Comparison of ENCODE assay signal across 15 cellular contexts in the genomic region with DNA sequence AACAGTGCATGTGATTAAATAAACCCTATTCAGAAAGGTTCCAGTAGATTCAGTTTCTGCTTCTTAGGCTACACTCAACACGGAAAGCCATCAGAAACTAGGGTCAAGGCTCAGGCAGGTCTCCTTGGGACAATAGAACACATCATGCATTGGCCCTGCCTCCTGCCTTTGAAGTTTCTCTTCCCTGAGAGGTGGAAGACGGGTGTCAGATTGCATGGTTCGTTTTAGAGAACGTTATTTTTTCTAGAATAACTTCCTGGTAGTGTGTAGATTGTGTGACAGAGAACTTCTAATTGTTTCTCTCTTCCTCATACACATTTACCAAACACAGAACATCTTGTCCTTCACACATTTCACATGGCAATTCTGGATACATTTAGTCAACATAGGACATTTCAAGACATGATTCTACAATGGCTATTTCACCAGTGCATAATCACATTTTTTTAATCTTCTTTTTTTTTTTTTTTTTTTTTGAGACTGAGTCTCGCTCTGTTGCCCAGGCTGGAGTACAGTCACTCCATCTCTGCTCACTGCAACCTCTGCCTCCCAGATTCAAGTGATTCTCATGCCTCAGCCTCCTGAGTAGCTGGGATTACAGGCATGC.
A peak's percentile ranks its signal among the peaks of the same experiment; 100 is the strongest.
DNase-seq lines count a peak whose midpoint lies in the region; ATAC-seq, FAIRE-seq and TF ChIP-seq lines count a peak whose summit lies in the region.
"Had no signal": no experiment of that assay in that cellular context is flagged by ENCODE, and none has a peak within 500 bp of the region (broad histone marks: within the 10 kb centered on the region; RNA-seq: fewer than 3 reads in every experiment).

No MANE protein-coding gene starts in this region.

- H3K27ac Mint-ChIP-seq in CD8-positive, alpha-beta T cell = peak overlapping the region; percentile 66
- H3K27ac Mint-ChIP-seq in memory B cell = peak overlapping the region; percentile 79

- no peak for TF ChIP-seq CTCF in CD8-positive, alpha-beta T cell (IDR thresholded peaks at IDR 0.05)
- TF ChIP-seq CTCF in coronary artery (IDR thresholded peaks at IDR 0.05) = no peak

- H3K27me3 Mint-ChIP-seq in CD8-positive, alpha-beta T cell (ENCODE audit: low read depth) = no peaks in the 10 kb centered on the region
- H3K27me3 Mint-ChIP-seq in memory B cell = no peaks in the 10 kb centered on the region

- peaks cover 27% of the 10 kb centered on the region for H3K4me1 ChIP-seq in CD8-positive, alpha-beta T cell (ENCODE audit: insufficient read depth, low read length)
- H3K4me1 ChIP-seq: HAP-1 had no signal

- POLR2A ChIA-PET in CD8-positive, alpha-beta T cell (lab: Charles Lee) = no interaction called here

- no peaks in the 10 kb centered on the region for H3K36me3 ChIP-seq in CD8-positive, alpha-beta T cell (ENCODE audit: insufficient read depth, low read length)
- H3K36me3 ChIP-seq: HAP-1 had no signal

- H3K36me3 Mint-ChIP-seq in CD8-positive, alpha-beta T cell = peaks cover 8% of the 10 kb centered on the region
- no peaks in the 10 kb centered on the region for H3K36me3 Mint-ChIP-seq in memory B cell

- no peak overlapping the region for H3K4me3 Mint-ChIP-seq in CD8-positive, alpha-beta T cell
- peak overlapping the region; percentile 39 for H3K4me3 Mint-ChIP-seq in memory B cell

- peak; percentile 45 for FAIRE-seq in GM18507 (lab: Jason Lieb, UNC)
- FAIRE-seq: frontal cortex, GM12892, TTC549 had no signal

- no peaks in the 10 kb centered on the region for H3K27me3 ChIP-seq in CD8-positive, alpha-beta T cell (ENCODE audit: insufficient read depth, low read length)

- H3K9me3 ChIP-seq in CD8-positive, alpha-beta T cell (ENCODE audit: low read length) = peaks cover 3% of the 10 kb centered on the region
- H3K9me3 ChIP-seq: HAP-1 had no signal

- DNase-seq in CD8-positive, alpha-beta T cell = no peak
- no peak for DNase-seq in GM18507 (ENCODE audit: extremely low spot score, insufficient read length, low read depth)
- peak; percentile 40 for DNase-seq in SW480 (ENCODE audit: low spot score)
- DNase-seq in memory B cell (ENCODE audit: low spot score in 2 of 2) = no peak
- DNase-seq in KG1 (lab: John Stamatoyannopoulos, UW) = no peak
- DNase-seq in amniotic stem cell (lab: John Stamatoyannopoulos, UW) = no peak
- DNase-seq in occipital lobe (lab: John Stamatoyannopoulos, UW) = no peak
- DNase-seq in coronary artery (ENCODE audit: low spot score) = no peak
- DNase-seq: activated CD4-positive, alpha-beta T cell treated with anti-CD3 and anti-CD28 coated beads, Interleukin-2, amount 50 U/mL, for 4 hours; cerebellar nuclear complex; PC-3 had no signal

- ATAC-seq in CD8-positive, alpha-beta T cell = no peak
- peak; percentile 23 for ATAC-seq in memory B cell (ENCODE audit: low read depth)
- ATAC-seq: PC-3 had no signal

- H3K4me1 Mint-ChIP-seq in CD8-positive, alpha-beta T cell (ENCODE audit: low read depth) = peaks cover 44% of the 10 kb centered on the region
- peaks cover 20% of the 10 kb centered on the region for H3K4me1 Mint-ChIP-seq in memory B cell

- H3K4me3 ChIP-seq in CD8-positive, alpha-beta T cell (ENCODE audit: low read depth, low read length) = no peak overlapping the region
- no peak overlapping the region for H3K4me3 ChIP-seq in coronary artery
- H3K4me3 ChIP-seq: HAP-1 had no signal

- CTCF ChIA-PET in CD8-positive, alpha-beta T cell (lab: Charles Lee) = no interaction called here

- H3K27ac ChIP-seq in CD8-positive, alpha-beta T cell (ENCODE audit: low read depth, low read length) = no peak overlapping the region
- no peak overlapping the region for H3K27ac ChIP-seq in coronary artery

- H3K9me3 Mint-ChIP-seq in CD8-positive, alpha-beta T cell = peaks cover 20% of the 10 kb centered on the region
- no peaks in the 10 kb centered on the region for H3K9me3 Mint-ChIP-seq in memory B cell

- intact Hi-C loops in CD8-positive, alpha-beta T cell (cut with DNase I, micrococcal nuclease) = loop anchor here in 1 of 2 experiments (5.0 kb wide), 1 partner anchor 33 kb away; no protein-coding TSS in a partner anchor
